In genomic region chr10:88741921-88742320, GRCh38 we compare ENCODE assay signal across 8 cellular contexts. TPM values are rescaled to one million over a fixed set of nuclear protein-coding genes. Genes with fewer than 3 reads are reported as not detected.
"Had no signal": no experiment of that assay in that cellular context is flagged by ENCODE, and none has a peak within 500 bp of the region (broad histone marks: within the 10 kb centered on the region; RNA-seq: fewer than 3 reads in every experiment).

No MANE protein-coding gene starts in this region.

RNA-seq across cellular contexts. Expression of gene LIPN, which starts 17.9 kb away (rescaled TPM):
- total RNA-seq: K562, M059J, PC-9, Right ventricle myocardium inferior, RPMI7951, SJCRH30, SK-MEL-5, T-cell had no signal
- polyA plus RNA-seq: K562 had no signal

RNA-seq across cellular contexts. Expression of gene LIPK, which starts 35.9 kb away (rescaled TPM):
- total RNA-seq: K562, M059J, PC-9, Right ventricle myocardium inferior, RPMI7951, SJCRH30, SK-MEL-5, T-cell had no signal
- polyA plus RNA-seq: K562 had no signal
